Comparison of ENCODE assay signal across 9 cellular contexts in genomic region chr17:2170023-2170422, GRCh38.
DNase-seq lines count a peak whose midpoint lies in the region; ATAC-seq and TF ChIP-seq lines count a peak whose summit lies in the region.
"Had no signal": no experiment of that assay in that cellular context is flagged by ENCODE, and none has a peak within 500 bp of the region (broad histone marks: within the 10 kb centered on the region; RNA-seq: fewer than 3 reads in every experiment).

No MANE protein-coding gene starts in this region.

- H3K27me3 ChIP-seq in lower lobe of right lung (ENCODE audit: low read depth) (no peaks in the 10 kb centered on the region), breast epithelium (no peaks in the 10 kb centered on the region)

- peaks cover 39% of the 10 kb centered on the region for H3K36me3 ChIP-seq in lower lobe of right lung
- H3K36me3 ChIP-seq in breast epithelium: no peaks in the 10 kb centered on the region

- H3K4me1 ChIP-seq in lower lobe of right lung: peaks cover 34% of the 10 kb centered on the region
- peaks cover 3 to 16% of the 10 kb centered on the region in 2 donors for H3K4me1 ChIP-seq in breast epithelium

- no peak overlapping the region for H3K4me3 ChIP-seq in lower lobe of right lung
- H3K4me3 ChIP-seq in breast epithelium: no peak overlapping the region
- no peak overlapping the region for H3K4me3 ChIP-seq in foreskin fibroblast (ENCODE audit: low read depth in 1 of 2, low read length in 2 of 2)

- intact Hi-C loops in lower lobe of right lung (cut with DNase I) (loop anchor here (10.0 kb wide), 1 partner anchor 55 kb away; no protein-coding TSS in a partner anchor), breast epithelium (cut with DNase I; ENCODE audit: low total_unique reads) (no loop called here)

- H3K27ac ChIP-seq in C4-2B (no peak overlapping the region), lower lobe of right lung (no peak overlapping the region), breast epithelium (no peak overlapping the region)

- TF ChIP-seq CTCF in C4-2B (conservative IDR thresholded peaks at IDR 0.05): peak; percentile 50; the same call in 1 of the 2 replicates
- peak; percentile 22 for TF ChIP-seq CTCF in lower lobe of right lung (IDR thresholded peaks at IDR 0.05)
- no peak for TF ChIP-seq CTCF in breast epithelium (IDR thresholded peaks at IDR 0.05)
- TF ChIP-seq CTCF in foreskin fibroblast (IDR thresholded peaks at IDR 0.05; ENCODE audit: low read depth, low read length): no peak

- ATAC-seq in lower lobe of right lung (no peak), GM21786 (IDR thresholded peaks at IDR 0.05; ENCODE audit: unreplicated experiment) (no peak)
- ATAC-seq: sciatic nerve had no signal

- no peaks in the 10 kb centered on the region for H3K9me3 ChIP-seq in lower lobe of right lung
- H3K9me3 ChIP-seq in breast epithelium: no peaks in the 10 kb centered on the region

- TF ChIP-seq POLR2A in breast epithelium (IDR thresholded peaks at IDR 0.05): no peak

- peak; percentile 22 for DNase-seq in GM19240 (ENCODE audit: insufficient read length, low spot score)
- DNase-seq in activated CD4-positive, alpha-beta T cell treated with anti-CD3 and anti-CD28 coated beads, Interleukin-2, amount 50 U/mL, for 48 hours: peak; percentile 22 to 43
- DNase-seq in lower lobe of right lung: no peak
- no peak for DNase-seq in D341Med (ENCODE audit: low spot score)
- no peak for DNase-seq in breast epithelium (ENCODE audit: low spot score in 2 of 2)
- no peak for DNase-seq in foreskin fibroblast

Comparison
In these comparisons a context has a peak if more than half of its experiments do, and no peak if none do; other contexts are left out.
1. CTCF ChIP-seq: peak in C4-2B (single experiment) and lower lobe of right lung (single experiment); none in breast epithelium (0 of 3) and foreskin fibroblast (single experiment).
2. DNase-seq: peak in GM19240 (single experiment) and activated CD4-positive, alpha-beta T cell treated with anti-CD3 and anti-CD28 coated beads, Interleukin-2, amount 50 U/mL, for 48 hours (2 of 2); none in lower lobe of right lung (single experiment), D341Med (single experiment), breast epithelium (0 of 2) and foreskin fibroblast (0 of 2).